ENCODE assay signal across 11 cellular contexts in genomic region chr1:10663668-10664035, GRCh38.
DNase-seq lines count a peak whose midpoint lies in the region; ATAC-seq, FAIRE-seq and TF ChIP-seq lines count a peak whose summit lies in the region.
"Had no signal": no experiment of that assay in that cellular context is flagged by ENCODE, and none has a peak within 500 bp of the region (broad histone marks: within the 10 kb centered on the region; RNA-seq: fewer than 3 reads in every experiment).

No MANE protein-coding gene starts in this region.

- H3K36me3 Mint-ChIP-seq in WTC11 = no peaks in the 10 kb centered on the region
- H3K36me3 Mint-ChIP-seq in Caco-2 (ENCODE audit: insufficient read depth, unreplicated experiment) = no peaks in the 10 kb centered on the region
- H3K36me3 Mint-ChIP-seq: CD4-positive, CD25-positive, alpha-beta regulatory T cell had no signal

- no peaks in the 10 kb centered on the region for H3K27me3 Mint-ChIP-seq in WTC11 (ENCODE audit: low read depth)
- no peaks in the 10 kb centered on the region for H3K27me3 Mint-ChIP-seq in Caco-2 (ENCODE audit: insufficient read depth, unreplicated experiment)
- H3K27me3 Mint-ChIP-seq: CD4-positive, CD25-positive, alpha-beta regulatory T cell had no signal

- no peaks in the 10 kb centered on the region for H3K27me3 ChIP-seq in BLaER1 treated with 17β-estradiol and CSF1 and Interleukin-3, amounts not matched to agents 10 nM and 100 nM
- H3K27me3 ChIP-seq in left ventricle myocardium inferior (ENCODE audit: low read depth) (no peaks in the 10 kb centered on the region), pancreas (no peaks in the 10 kb centered on the region), Caco-2 (replicated peaks; ENCODE audit: control insufficient read depth, insufficient read depth, low read length) (no peaks in the 10 kb centered on the region)

- H3K4me3 Mint-ChIP-seq in WTC11 (no peak overlapping the region), Caco-2 (ENCODE audit: unreplicated experiment) (no peak overlapping the region)
- H3K4me3 Mint-ChIP-seq: CD4-positive, CD25-positive, alpha-beta regulatory T cell had no signal

- H3K9me3 Mint-ChIP-seq in WTC11 = no peaks in the 10 kb centered on the region
- no peaks in the 10 kb centered on the region for H3K9me3 Mint-ChIP-seq in Caco-2 (ENCODE audit: unreplicated experiment)
- H3K9me3 Mint-ChIP-seq: CD4-positive, CD25-positive, alpha-beta regulatory T cell had no signal

- intact Hi-C loops in left ventricle myocardium inferior (cut with micrococcal nuclease) = no loop called here
- intact Hi-C loops in pancreas (cut with DNase I) = no loop called here
- intact Hi-C loops in Caco-2 (cut with micrococcal nuclease; ENCODE audit: unreplicated experiment) = no loop called here

- TF ChIP-seq CTCF in WTC11 (IDR thresholded peaks at IDR 0.05) (no peak), left ventricle myocardium inferior (IDR thresholded peaks at IDR 0.05; ENCODE audit: borderline replicate concordance) (no peak), pancreas (IDR thresholded peaks at IDR 0.05) (no peak), Caco-2 (IDR thresholded peaks at IDR 0.05; ENCODE audit: insufficient read depth in 1 of 2, low read depth in 1 of 2, low read length in 1 of 2, severe bottlenecking in 1 of 2, unreplicated experiment in 1 of 2) (no peak)

- H3K4me3 ChIP-seq in BLaER1 treated with 17β-estradiol and CSF1 and Interleukin-3, amounts not matched to agents 10 nM and 100 nM = no peak overlapping the region
- peak overlapping the region; percentile 30 for H3K4me3 ChIP-seq in left ventricle myocardium inferior
- H3K4me3 ChIP-seq in pancreas = no peak overlapping the region
- H3K4me3 ChIP-seq in Caco-2 (ENCODE audit: low read depth, low read length) = no peak overlapping the region

- no TSS peak for BruUV-seq in Caco-2 (replicated peaks; lab: Mats Ljungman, UMichigan)

- peaks cover 0 to 11% (median 0%) of the 10 kb centered on the region in 11 experiments; a peak in 3 of 22 replicates for H4K20me1 ChIP-seq in BLaER1 treated with 17β-estradiol and CSF1 and Interleukin-3, amounts not matched to agents 10 nM and 100 nM

- H3K4me1 Mint-ChIP-seq in WTC11 = peaks cover 12% of the 10 kb centered on the region
- H3K4me1 Mint-ChIP-seq in Caco-2 (ENCODE audit: low read depth, unreplicated experiment) = no peaks in the 10 kb centered on the region
- H3K4me1 Mint-ChIP-seq: CD4-positive, CD25-positive, alpha-beta regulatory T cell had no signal

- ATAC-seq in WTC11 (peak; percentile 92), pancreas (peak; percentile 59 to 86 (median 78))
- ATAC-seq: esophagus mucosa had no signal

- H3K27ac Mint-ChIP-seq in WTC11 (0 out of 2 replicates have a peak overlapping the region, but pooled peaks have one; percentile 28), Caco-2 (ENCODE audit: unreplicated experiment) (no peak overlapping the region)
- H3K27ac Mint-ChIP-seq: CD4-positive, CD25-positive, alpha-beta regulatory T cell had no signal

- H3K4me2 ChIP-seq in BLaER1 treated with 17β-estradiol and CSF1 and Interleukin-3, amounts not matched to agents 10 nM and 100 nM = peak overlapping the region; percentile 31 to 87 (median 70); a peak in 18 of 22 replicates

- H3K9me3 ChIP-seq in BLaER1 treated with 17β-estradiol and CSF1 and Interleukin-3, amounts not matched to agents 10 nM and 100 nM (replicated peaks in 1 of 11) = no peaks in the 10 kb centered on the region
- no peaks in the 10 kb centered on the region for H3K9me3 ChIP-seq in left ventricle myocardium inferior (replicated peaks)
- H3K9me3 ChIP-seq in pancreas = no peaks in the 10 kb centered on the region
- H3K9me3 ChIP-seq in Caco-2 = no peaks in the 10 kb centered on the region

- H3K36me3 ChIP-seq in BLaER1 treated with 17β-estradiol and CSF1 and Interleukin-3, amounts not matched to agents 10 nM and 100 nM = no peaks in the 10 kb centered on the region; a peak in 2 of 22 replicates
- H3K36me3 ChIP-seq in left ventricle myocardium inferior (peaks cover 26% of the 10 kb centered on the region), pancreas (peaks cover 0 to 11% (median 0%) of the 10 kb centered on the region in 3 donors), Caco-2 (ENCODE audit: control insufficient read depth, insufficient read depth, low read length) (no peaks in the 10 kb centered on the region)

- POLR2A ChIA-PET in WTC11 (lab: Charles Lee) = interaction anchor here (0.7 kb wide), 1 partner anchor 14 kb away, joined by 3 read pairs; no protein-coding TSS in a partner anchor
- POLR2A ChIA-PET in Caco-2 (lab: Charles Lee) = no interaction called here

- CTCF ChIA-PET in WTC11 (lab: Charles Lee) (interaction anchor here (0.5 to 0.6 kb wide), 2 partner anchors 27 to 126 kb away, joined by 3 read pairs; no protein-coding TSS in a partner anchor), Caco-2 (lab: Charles Lee) (no interaction called here)

- H3K27ac ChIP-seq in BLaER1 treated with 17β-estradiol and CSF1 and Interleukin-3, amounts not matched to agents 10 nM and 100 nM = peak overlapping the region in 2 of 11 experiments; percentile 8 to 21; a peak in 1 of 22 replicates
- peak overlapping the region; percentile 92 for H3K27ac ChIP-seq in left ventricle myocardium inferior (replicated peaks)
- peak overlapping the region in 2 of 4 donors; percentile 16 to 44 for H3K27ac ChIP-seq in pancreas

- DNase-seq in WTC11 (ENCODE audit: low spot score) = peak; percentile 71
- peak; percentile 61 for DNase-seq in left ventricle myocardium inferior
- DNase-seq in pancreas = peak in 4 of 6 donors; percentile 35 to 75 (median 53)
- no peak for DNase-seq in SW 1271 (lab: John Stamatoyannopoulos, UW)
- DNase-seq in AML-193 (lab: John Stamatoyannopoulos, UW) = no peak
- no peak for DNase-seq in Caco-2
- DNase-seq in MV-4-11 (lab: John Stamatoyannopoulos, UW) = no peak
- DNase-seq: CD4-positive, CD25-positive, alpha-beta regulatory T cell; stimulated activated naive CD4-positive, alpha-beta T cell treated with Interleukin-2 at 50 U/mL for 16 hours had no signal

- H3K9ac ChIP-seq in BLaER1 treated with 17β-estradiol and CSF1 and Interleukin-3, amounts not matched to agents 10 nM and 100 nM = peak overlapping the region in 5 of 11 experiments; percentile 43 to 62 (median 55); a peak in 10 of 22 replicates

- 17 to 30% methylated on average over 13 to 16 of the region's 16 CpGs for WGBS in pancreas, 2 donors

- H3K4me1 ChIP-seq in BLaER1 treated with 17β-estradiol and CSF1 and Interleukin-3, amounts not matched to agents 10 nM and 100 nM = peaks cover 0 to 38% (median 25%) of the 10 kb centered on the region in 10 experiments; a peak in 18 of 20 replicates
- H3K4me1 ChIP-seq in left ventricle myocardium inferior = peaks cover 62% of the 10 kb centered on the region
- H3K4me1 ChIP-seq in pancreas = peaks cover 0 to 15% (median 0%) of the 10 kb centered on the region in 3 donors
- no peaks in the 10 kb centered on the region for H3K4me1 ChIP-seq in Caco-2

- FAIRE-seq in pancreas (lab: Jason Lieb, UNC) = no peak

TF ChIP-seq in WTC11, 78 proteins besides CTCF, POLR2A, EP300 and RAD21 (continues in another document):
- no peak for TF ChIP-seq GABPB1 (CRISPR knock-in tag; IDR thresholded peaks at IDR 0.05)
- no peak for TF ChIP-seq GTF2I (CRISPR knock-in tag; conservative IDR thresholded peaks at IDR 0.05)
- no peak for TF ChIP-seq PRRX2 (CRISPR knock-in tag; IDR thresholded peaks at IDR 0.05)
- no peak for TF ChIP-seq FOXP1 (CRISPR knock-in tag; IDR thresholded peaks at IDR 0.05; ENCODE audit: borderline replicate concordance)
- TF ChIP-seq PRDM15 (CRISPR knock-in tag; IDR thresholded peaks at IDR 0.05) = no peak
- no peak for TF ChIP-seq ZNF232 (CRISPR knock-in tag; IDR thresholded peaks at IDR 0.05)
- no peak for TF ChIP-seq E2F5 (CRISPR knock-in tag; IDR thresholded peaks at IDR 0.05)
- TF ChIP-seq NR1H2 (CRISPR knock-in tag; IDR thresholded peaks at IDR 0.05) = no peak

Comparison
In these comparisons a context has a peak if more than half of its experiments do, and no peak if none do; other contexts are left out.
1. DNase-seq: peak in WTC11 (single experiment), left ventricle myocardium inferior (single experiment) and pancreas (4 of 6); none in SW 1271 (0 of 2), AML-193 (0 of 2), Caco-2 (0 of 2) and MV-4-11 (single experiment).